Comparison of ENCODE assay signal across 9 cellular contexts in genomic region chr3:45856323-45856722, GRCh38. TPM values are rescaled to one million over a fixed set of nuclear protein-coding genes. Genes with fewer than 3 reads are reported as not detected.
"Had no signal": no experiment of that assay in that cellular context is flagged by ENCODE, and none has a peak within 500 bp of the region (broad histone marks: within the 10 kb centered on the region; RNA-seq: fewer than 3 reads in every experiment).

No MANE protein-coding gene starts in this region.

RNA-seq across cellular contexts. Expression of gene CCR9, which starts 30.0 kb away (rescaled TPM):
- total RNA-seq: LHCN-M2, MCF 10A, NCI-H460, PC-9, Right ventricle myocardium inferior, RPMI7951, SJCRH30, SK-MEL-5 had no signal

RNA-seq across cellular contexts. Expression of gene SLC6A20, which starts 60.0 kb away (rescaled TPM):
- total RNA-seq: LHCN-M2, MCF 10A, NCI-H460, OCI-LY7, PC-9, Right ventricle myocardium inferior, RPMI7951, SJCRH30, SK-MEL-5 had no signal
